18 cellular contexts compared by ENCODE assay signal in genomic region chrX:136260801-136261200, GRCh38. TPM values are rescaled to one million over a fixed set of nuclear protein-coding genes. Genes with fewer than 3 reads are reported as not detected.
A peak's percentile ranks its signal among the peaks of the same experiment; 100 is the strongest.
DNase-seq lines count a peak whose midpoint lies in the region; ATAC-seq and TF ChIP-seq lines count a peak whose summit lies in the region.
"Had no signal": no experiment of that assay in that cellular context is flagged by ENCODE, and none has a peak within 500 bp of the region (broad histone marks: within the 10 kb centered on the region; RNA-seq: fewer than 3 reads in every experiment).

No MANE protein-coding gene starts in this region.

- in situ Hi-C loops in mammary epithelial cell (cut with MboI; ENCODE audit: low sequenced_read_pairs in 2 of 2): loop anchor here in 1 of 2 donors (25.0 kb wide), 2 partner anchors 226 to 426 kb away; partner anchors contain the start of genes BRS3 and HTATSF1

- intact Hi-C loops in mammary epithelial cell (cut with micrococcal nuclease): no loop called here

- H3K9me3 ChIP-seq in adipocyte (ENCODE audit: control insufficient read depth, low read length) (no peaks in the 10 kb centered on the region), thoracic aorta (no peaks in the 10 kb centered on the region), mammary epithelial cell (replicated peaks; ENCODE audit: insufficient read depth, low read length) (no peaks in the 10 kb centered on the region)
- H3K9me3 ChIP-seq: Peyer's patch, vagina had no signal

- no peak overlapping the region for H3K4me3 Mint-ChIP-seq in activated T-cell treated with anti-CD3 and anti-CD28 coated beads, Interleukin-2, amount 50 U/mL, for 24 hours
- H3K4me3 Mint-ChIP-seq in activated T-cell treated with anti-CD3 and anti-CD28 coated beads, Interleukin-2, amount 50 U/mL, for 4 hours: no peak overlapping the region
- H3K4me3 Mint-ChIP-seq: activated CD4-positive, alpha-beta memory T cell treated with anti-CD3 and anti-CD28 coated beads, Interleukin-2, amount 10 ng/mL, durations not matched to agents 7 days and 5 days had no signal

- WGBS in mammary epithelial cell (ENCODE audit: low coverage, missing lambda C conversion rate): 86% methylated on average over 1 of the region's 1 CpG

- H2AFZ ChIP-seq in mammary epithelial cell (ENCODE audit: low read depth, low read length): no peak overlapping the region
- H2AFZ ChIP-seq: hepatocyte had no signal

- peak overlapping the region; percentile 30 for H3K4me3 ChIP-seq in adipocyte (ENCODE audit: low read length)
- no peak overlapping the region for H3K4me3 ChIP-seq in fibroblast of villous mesenchyme (ENCODE audit: low read depth, low read length)
- H3K4me3 ChIP-seq in thoracic aorta: no peak overlapping the region
- no peak overlapping the region for H3K4me3 ChIP-seq in mammary epithelial cell (replicated peaks in 1 of 3; ENCODE audit: insufficient read depth in 1 of 3, low read depth in 2 of 3, low read length in 3 of 3)
- H3K4me3 ChIP-seq: hepatocyte, lung, Peyer's patch, vagina had no signal

- CTCF ChIA-PET in mammary epithelial cell (lab: Charles Lee; ENCODE audit: low non-redundant PET): no interaction called here

- TF ChIP-seq CTCF in fibroblast of villous mesenchyme (IDR thresholded peaks at IDR 0.05; ENCODE audit: insufficient read depth, low read depth, low read length) (no peak), thoracic aorta (IDR thresholded peaks at IDR 0.05) (no peak), mammary epithelial cell (conservative IDR thresholded peaks at IDR 0.05 in 1 of 2, IDR thresholded peaks at IDR 0.05 in 1 of 2; ENCODE audit: extremely low read depth in 1 of 2, insufficient read depth in 1 of 2, low read depth in 1 of 2, low read length in 2 of 2) (no peak)

- no peaks in the 10 kb centered on the region for H3K79me2 ChIP-seq in mammary epithelial cell (ENCODE audit: insufficient read depth, low read length)
- H3K79me2 ChIP-seq: hepatocyte had no signal

- H3K9ac ChIP-seq in adipocyte (ENCODE audit: low read length): peak overlapping the region; percentile 76
- H3K9ac ChIP-seq in mammary epithelial cell (ENCODE audit: insufficient read depth, low read length): no peak overlapping the region

- dilution Hi-C loops in mammary epithelial cell (cut with HindIII; ENCODE audit: low sequenced_read_pairs): no loop called here

- peaks cover 8% of the 10 kb centered on the region for H3K27me3 Mint-ChIP-seq in activated T-cell treated with anti-CD3 and anti-CD28 coated beads, Interleukin-2, amount 50 U/mL, for 24 hours
- no peaks in the 10 kb centered on the region for H3K27me3 Mint-ChIP-seq in activated T-cell treated with anti-CD3 and anti-CD28 coated beads, Interleukin-2, amount 50 U/mL, for 4 hours (ENCODE audit: low read depth)
- H3K27me3 Mint-ChIP-seq: activated CD4-positive, alpha-beta memory T cell treated with anti-CD3 and anti-CD28 coated beads, Interleukin-2, amount 10 ng/mL, durations not matched to agents 7 days and 5 days had no signal

- H3K4me1 ChIP-seq in adipocyte (ENCODE audit: control insufficient read depth, insufficient read depth, low read length): peaks cover 52% of the 10 kb centered on the region
- H3K4me1 ChIP-seq in thoracic aorta (ENCODE audit: control insufficient read depth in 1 of 2, low read depth in 2 of 2): peaks cover 17 to 74% of the 10 kb centered on the region in 2 donors
- H3K4me1 ChIP-seq in mammary epithelial cell (ENCODE audit: insufficient read depth, low read length): peaks cover 3% of the 10 kb centered on the region
- H3K4me1 ChIP-seq: Peyer's patch, vagina had no signal

- no peaks in the 10 kb centered on the region for H3K9me3 Mint-ChIP-seq in activated T-cell treated with anti-CD3 and anti-CD28 coated beads, Interleukin-2, amount 50 U/mL, for 24 hours
- no peaks in the 10 kb centered on the region for H3K9me3 Mint-ChIP-seq in activated T-cell treated with anti-CD3 and anti-CD28 coated beads, Interleukin-2, amount 50 U/mL, for 4 hours
- H3K9me3 Mint-ChIP-seq: activated CD4-positive, alpha-beta memory T cell treated with anti-CD3 and anti-CD28 coated beads, Interleukin-2, amount 10 ng/mL, durations not matched to agents 7 days and 5 days had no signal

- no peaks in the 10 kb centered on the region for H3K36me3 ChIP-seq in adipocyte (ENCODE audit: control insufficient read depth, insufficient read depth, low read length, severe bottlenecking)
- no peaks in the 10 kb centered on the region for H3K36me3 ChIP-seq in thoracic aorta
- H3K36me3 ChIP-seq in mammary epithelial cell (ENCODE audit: insufficient read depth, low read length): no peaks in the 10 kb centered on the region
- H3K36me3 ChIP-seq: Peyer's patch, vagina had no signal

- H3K36me3 Mint-ChIP-seq in activated T-cell treated with anti-CD3 and anti-CD28 coated beads, Interleukin-2, amount 50 U/mL, for 24 hours (ENCODE audit: low read depth): no peaks in the 10 kb centered on the region
- H3K36me3 Mint-ChIP-seq in activated T-cell treated with anti-CD3 and anti-CD28 coated beads, Interleukin-2, amount 50 U/mL, for 4 hours (ENCODE audit: insufficient read depth): no peaks in the 10 kb centered on the region

- H3K27ac ChIP-seq in thoracic aorta (peak overlapping the region; percentile 89 to 93), mammary epithelial cell (ENCODE audit: insufficient read depth, low read depth, low read length) (no peak overlapping the region)
- H3K27ac ChIP-seq: hepatocyte, vagina had no signal

- H3K27me3 ChIP-seq in adipocyte (replicated peaks; ENCODE audit: control insufficient read depth, insufficient read depth, low read length) (peaks cover 12% of the 10 kb centered on the region), thoracic aorta (replicated peaks; ENCODE audit: insufficient read depth) (no peaks in the 10 kb centered on the region), mammary epithelial cell (ENCODE audit: insufficient read depth, low read length) (no peaks in the 10 kb centered on the region)
- H3K27me3 ChIP-seq: hepatocyte, Peyer's patch, vagina had no signal

- H3K4me1 Mint-ChIP-seq in activated T-cell treated with anti-CD3 and anti-CD28 coated beads, Interleukin-2, amount 50 U/mL, for 24 hours (ENCODE audit: low read depth): peaks cover 20% of the 10 kb centered on the region
- peaks cover 11% of the 10 kb centered on the region for H3K4me1 Mint-ChIP-seq in activated T-cell treated with anti-CD3 and anti-CD28 coated beads, Interleukin-2, amount 50 U/mL, for 4 hours (ENCODE audit: low read depth)

- H4K20me1 ChIP-seq in mammary epithelial cell (ENCODE audit: insufficient read depth, low read length): no peaks in the 10 kb centered on the region

- H3K4me2 ChIP-seq in mammary epithelial cell (ENCODE audit: insufficient read depth, low read depth, low read length): no peak overlapping the region
- H3K4me2 ChIP-seq: hepatocyte had no signal

- no TSS peak for BruUV-seq in mammary epithelial cell (replicated peaks; lab: Mats Ljungman, UMichigan)

- H3K27ac Mint-ChIP-seq in activated T-cell treated with anti-CD3 and anti-CD28 coated beads, Interleukin-2, amount 50 U/mL, for 24 hours: peak overlapping the region; percentile 55
- H3K27ac Mint-ChIP-seq: activated CD4-positive, alpha-beta memory T cell treated with anti-CD3 and anti-CD28 coated beads, Interleukin-2, amount 10 ng/mL, durations not matched to agents 7 days and 5 days had no signal

- ATAC-seq in activated T-cell treated with anti-CD3 and anti-CD28 coated beads, Interleukin-2, amount 50 U/mL, for 4 hours: no peak
- ATAC-seq in thoracic aorta (ENCODE audit: insufficient number of reproducible peaks, low FRiP score, low read depth): peak; percentile 25

- no peak for DNase-seq in activated T-cell treated with anti-CD3 and anti-CD28 coated beads, Interleukin-2, amount 50 U/mL, for 24 hours
- DNase-seq in activated T-cell treated with anti-CD3 and anti-CD28 coated beads, Interleukin-2, amount 50 U/mL, for 4 hours: no peak
- DNase-seq in adipocyte (ENCODE audit: low read depth) (peak; percentile 73), fibroblast of villous mesenchyme (ENCODE audit: low read depth) (peak; percentile 28), thoracic aorta (ENCODE audit: low spot score) (no peak), DMS114 treated with DMSO at 0.1 percent for 48 hours (lab: John Stamatoyannopoulos, UW; ENCODE audit: unreplicated experiment) (no peak), HuH-7.5 (ENCODE audit: low spot score) (no peak), mammary epithelial cell (no peak)
- DNase-seq: activated CD4-positive, alpha-beta memory T cell treated with anti-CD3 and anti-CD28 coated beads, Interleukin-2, amount 10 ng/mL, durations not matched to agents 7 days and 5 days; activated naive CD4-positive, alpha-beta T cell treated with anti-CD3 and anti-CD28 coated beads, Interleukin-2, amount 50 U/mL, for 16 hours; KG1; nucleus accumbens; Peyer's patch; T-helper 9 cell had no signal

RNA-seq across cellular contexts. Expression of gene MAP7D3, which starts 9.6 kb away (rescaled TPM):
- 10 to 100 TPM; 16.9 to 20.4 (median 19.4) TPM for total RNA-seq in activated T-cell treated with anti-CD3 and anti-CD28 coated beads, Interleukin-2, amount 50 U/mL, for 4 hours
- 14.5 and 19.9 TPM in 2 replicates for total RNA-seq in fibroblast of villous mesenchyme
- 10 to 100 TPM; 41.6 to 44.5 TPM for total RNA-seq in thoracic aorta
- 10 to 100 TPM; 11.7 to 14.6 TPM for total RNA-seq in mammary epithelial cell
- 8.1 TPM for polyA plus RNA-seq in mammary epithelial cell
- polyA minus RNA-seq in mammary epithelial cell: 20.9 TPM

RNA-seq across cellular contexts. Expression of gene ADGRG4, which starts 40.0 kb away (rescaled TPM):
- not detected for total RNA-seq in activated T-cell treated with anti-CD3 and anti-CD28 coated beads, Interleukin-2, amount 50 U/mL, for 4 hours
- total RNA-seq in fibroblast of villous mesenchyme (not detected in 2 replicates), thoracic aorta (under 1 TPM; 0.14 to 0.41 TPM), mammary epithelial cell (under 1 TPM in 1 of 2 donors, not detected in 1; under 0.01 TPM)
- polyA plus RNA-seq in mammary epithelial cell: not detected
- not detected for polyA minus RNA-seq in mammary epithelial cell
- total RNA-seq: activated CD4-positive, alpha-beta memory T cell treated with anti-CD3 and anti-CD28 coated beads, Interleukin-2, amount 10 ng/mL, durations not matched to agents 7 days and 5 days; dermis microvascular lymphatic vessel endothelial cell had no signal
- polyA plus RNA-seq: hepatocyte, lung had no signal

Comparison
In these comparisons a context has a peak if more than half of its experiments do, and no peak if none do; other contexts are left out.
1. DNase-seq: peak in adipocyte (single experiment) and fibroblast of villous mesenchyme (single experiment); none in activated T-cell treated with anti-CD3 and anti-CD28 coated beads, Interleukin-2, amount 50 U/mL, for 24 hours (single experiment), activated T-cell treated with anti-CD3 and anti-CD28 coated beads, Interleukin-2, amount 50 U/mL, for 4 hours (single experiment), thoracic aorta (single experiment), DMS114 treated with DMSO at 0.1 percent for 48 hours (single experiment), HuH-7.5 (single experiment) and mammary epithelial cell (single experiment).